In genomic region chr3:99881121-99881524, GRCh38 we compare ENCODE assay signal across 19 cellular contexts.
DNase-seq lines count a peak whose midpoint lies in the region; ATAC-seq and TF ChIP-seq lines count a peak whose summit lies in the region.
"Had no signal": no experiment of that assay in that cellular context is flagged by ENCODE, and none has a peak within 500 bp of the region (broad histone marks: within the 10 kb centered on the region; RNA-seq: fewer than 3 reads in every experiment).

No MANE protein-coding gene starts in this region.

- no peak overlapping the region for H3K9ac ChIP-seq in parathyroid adenoma
- H3K9ac ChIP-seq: BLaER1 treated with 17β-estradiol and CSF1 and Interleukin-3, amounts not matched to agents 10 nM and 100 nM; KMS-11 had no signal

- peaks cover 30% of the 10 kb centered on the region for H3K4me1 Mint-ChIP-seq in activated naive CD8-positive, alpha-beta T cell treated with anti-CD3 and anti-CD28 coated beads for 36 hours

- TF ChIP-seq POLR2A in transverse colon (IDR thresholded peaks at IDR 0.05): no peak

- no peak overlapping the region for H3K27ac Mint-ChIP-seq in activated naive CD8-positive, alpha-beta T cell treated with anti-CD3 and anti-CD28 coated beads for 36 hours
- H3K27ac Mint-ChIP-seq: activated CD4-positive, alpha-beta memory T cell treated with anti-CD3 and anti-CD28 coated beads for 36 hours; natural killer cell; stimulated activated naive CD8-positive, alpha-beta T cell treated with anti-CD3 and anti-CD28 coated beads, Interleukin-15, Interleukin-2, amounts not matched to agents 100 ng/mL and 50 ng/mL, for 24 hours had no signal

- H3K27me3 Mint-ChIP-seq in activated naive CD8-positive, alpha-beta T cell treated with anti-CD3 and anti-CD28 coated beads for 36 hours: peaks cover 5% of the 10 kb centered on the region
- H3K27me3 Mint-ChIP-seq: stimulated activated naive CD8-positive, alpha-beta T cell treated with anti-CD3 and anti-CD28 coated beads, Interleukin-15, Interleukin-2, amounts not matched to agents 100 ng/mL and 50 ng/mL, for 24 hours had no signal

- no peak overlapping the region for H3K4me3 Mint-ChIP-seq in activated naive CD8-positive, alpha-beta T cell treated with anti-CD3 and anti-CD28 coated beads for 36 hours
- H3K4me3 Mint-ChIP-seq: activated CD4-positive, alpha-beta memory T cell treated with anti-CD3 and anti-CD28 coated beads for 36 hours; H9; natural killer cell; stimulated activated naive CD8-positive, alpha-beta T cell treated with anti-CD3 and anti-CD28 coated beads, Interleukin-15, Interleukin-2, amounts not matched to agents 100 ng/mL and 50 ng/mL, for 24 hours had no signal

- H3K4me2 ChIP-seq in parathyroid adenoma (ENCODE audit: low read length): no peak overlapping the region
- H3K4me2 ChIP-seq: BLaER1 treated with 17β-estradiol and CSF1 and Interleukin-3, amounts not matched to agents 10 nM and 100 nM; KMS-11 had no signal

- no peak overlapping the region for H2AFZ ChIP-seq in parathyroid adenoma

- in situ Hi-C loops in transverse colon (cut with MboI; ENCODE audit: low pct_ligation_motif_present in 1 of 4, low pct_unique_long_range_greater_than_20kb in 1 of 4, low sequenced_read_pairs in 3 of 4): no loop called here

- no peak for TF ChIP-seq CTCF in left ventricle myocardium inferior (IDR thresholded peaks at IDR 0.05; ENCODE audit: borderline replicate concordance)
- no peak for TF ChIP-seq CTCF in parathyroid adenoma (IDR thresholded peaks at IDR 0.05)
- no peak for TF ChIP-seq CTCF in transverse colon (IDR thresholded peaks at IDR 0.05)

- H3K27me3 ChIP-seq in left ventricle myocardium inferior (ENCODE audit: low read depth): no peaks in the 10 kb centered on the region
- no peaks in the 10 kb centered on the region for H3K27me3 ChIP-seq in parathyroid adenoma (ENCODE audit: control insufficient read depth, insufficient read depth, low read length)
- H3K27me3 ChIP-seq in transverse colon: no peaks in the 10 kb centered on the region

- H3K36me3 ChIP-seq in left ventricle myocardium inferior (no peaks in the 10 kb centered on the region), parathyroid adenoma (ENCODE audit: control insufficient read depth, insufficient read depth, low read length) (no peaks in the 10 kb centered on the region), transverse colon (no peaks in the 10 kb centered on the region)

- H3K4me3 ChIP-seq in left ventricle myocardium inferior (peak overlapping the region; percentile 19), parathyroid adenoma (ENCODE audit: low read depth, low read length) (no peak overlapping the region), transverse colon (no peak overlapping the region)
- H3K4me3 ChIP-seq: BLaER1 treated with 17β-estradiol and CSF1 and Interleukin-3, amounts not matched to agents 10 nM and 100 nM; SK-N-MC had no signal

- peak overlapping the region; percentile 7 for H3K27ac ChIP-seq in caudate nucleus (ENCODE audit: low read depth, low read length)
- H3K27ac ChIP-seq in left ventricle myocardium inferior (replicated peaks): peak overlapping the region; percentile 91
- peak overlapping the region; percentile 73 for H3K27ac ChIP-seq in parathyroid adenoma
- H3K27ac ChIP-seq in transverse colon: peak overlapping the region; percentile 50 to 84 (median 74)
- H3K27ac ChIP-seq: BLaER1 treated with 17β-estradiol and CSF1 and Interleukin-3, amounts not matched to agents 10 nM and 100 nM; KMS-11; SK-N-MC had no signal

- TF ChIP-seq EP300 in transverse colon (IDR thresholded peaks at IDR 0.05; ENCODE audit: low read depth): peak; percentile 34

- H3K79me2 ChIP-seq in parathyroid adenoma: no peaks in the 10 kb centered on the region

- DNase-seq in caudate nucleus (lab: John Stamatoyannopoulos, UW) (no peak), left ventricle myocardium inferior (no peak), transverse colon (no peak), T-helper 2 cell (no peak)
- DNase-seq in activated naive CD8-positive, alpha-beta T cell treated with anti-CD3 and anti-CD28 coated beads for 36 hours: no peak
- DNase-seq: activated CD4-positive, alpha-beta memory T cell treated with anti-CD3 and anti-CD28 coated beads for 36 hours; DMS53; foreskin melanocyte; H9; natural killer cell; NCI-H146; NCI-H446 treated with DMSO at 0.1 percent for 48 hours had no signal

- 66 to 76% methylated on average over 2 of the region's 2 CpGs for WGBS in transverse colon (ENCODE audit: low coverage in 1 of 2), 2 donors

- ATAC-seq in GM21390 (IDR thresholded peaks at IDR 0.05; ENCODE audit: unreplicated experiment) (no peak), GM21576 (IDR thresholded peaks at IDR 0.05; ENCODE audit: unreplicated experiment) (no peak)
- ATAC-seq: natural killer cell had no signal

- H3K9me3 Mint-ChIP-seq in activated naive CD8-positive, alpha-beta T cell treated with anti-CD3 and anti-CD28 coated beads for 36 hours: no peaks in the 10 kb centered on the region
- H3K9me3 Mint-ChIP-seq: activated CD4-positive, alpha-beta memory T cell treated with anti-CD3 and anti-CD28 coated beads for 36 hours; H9; natural killer cell; stimulated activated naive CD8-positive, alpha-beta T cell treated with anti-CD3 and anti-CD28 coated beads, Interleukin-15, Interleukin-2, amounts not matched to agents 100 ng/mL and 50 ng/mL, for 24 hours had no signal

- H3K9me3 ChIP-seq in left ventricle myocardium inferior (replicated peaks) (no peaks in the 10 kb centered on the region), parathyroid adenoma (ENCODE audit: control insufficient read depth, low read length) (no peaks in the 10 kb centered on the region), transverse colon (no peaks in the 10 kb centered on the region)
- H3K9me3 ChIP-seq: BLaER1 treated with 17β-estradiol and CSF1 and Interleukin-3, amounts not matched to agents 10 nM and 100 nM had no signal

- intact Hi-C loops in left ventricle myocardium inferior (cut with micrococcal nuclease): no loop called here
- intact Hi-C loops in transverse colon (cut with DNase I; ENCODE audit: low total_unique reads): no loop called here

- peaks cover 69% of the 10 kb centered on the region for H3K4me1 ChIP-seq in left ventricle myocardium inferior
- peaks cover 8% of the 10 kb centered on the region for H3K4me1 ChIP-seq in parathyroid adenoma
- peaks cover 0 to 35% (median 10%) of the 10 kb centered on the region in 4 donors for H3K4me1 ChIP-seq in transverse colon

- peaks cover 24% of the 10 kb centered on the region for H3K36me3 Mint-ChIP-seq in activated naive CD8-positive, alpha-beta T cell treated with anti-CD3 and anti-CD28 coated beads for 36 hours
- H3K36me3 Mint-ChIP-seq: natural killer cell had no signal

Comparison
In these comparisons a context has a peak if more than half of its experiments do, and no peak if none do; other contexts are left out.
1. H3K27ac ChIP-seq: peak in every context shown above with its lines; median percentile 91 in left ventricle myocardium inferior; 74 in transverse colon; 73 in parathyroid adenoma; 7 in caudate nucleus.